ENCODE assay signal across 20 cellular contexts in the genomic region with DNA sequence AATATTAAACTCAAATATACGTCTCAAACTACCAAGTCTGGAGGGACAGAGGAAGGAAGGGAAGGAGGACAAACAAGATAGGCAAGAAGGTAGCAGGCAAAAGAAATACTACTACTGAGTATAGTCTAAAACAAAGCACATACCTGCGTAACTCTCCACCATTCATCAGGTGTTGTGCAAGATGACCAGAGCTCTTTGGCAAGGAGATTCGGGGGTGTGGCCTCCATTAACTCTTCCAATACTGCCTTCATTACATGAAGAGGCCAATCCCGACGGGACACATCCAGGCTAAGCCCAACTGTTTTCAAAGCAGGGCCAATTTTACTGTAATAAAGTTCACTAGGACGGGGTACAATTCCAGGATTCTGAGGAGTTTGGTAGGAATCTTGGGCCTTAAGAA. TPM values are rescaled to one million over a fixed set of nuclear protein-coding genes. Genes with fewer than 3 reads are reported as not detected.
DNase-seq lines count a peak whose midpoint lies in the region; ATAC-seq, FAIRE-seq and TF ChIP-seq lines count a peak whose summit lies in the region.
"Had no signal": no experiment of that assay in that cellular context is flagged by ENCODE, and none has a peak within 500 bp of the region (broad histone marks: within the 10 kb centered on the region; RNA-seq: fewer than 3 reads in every experiment).

No MANE protein-coding gene starts in this region.

- H4K91ac ChIP-seq in H9 (ENCODE audit: insufficient read length, low read depth, low read length): no peak overlapping the region

- no peaks in the 10 kb centered on the region for H3K27me3 ChIP-seq in H9 (ENCODE audit: insufficient read depth, low read length)
- no peaks in the 10 kb centered on the region for H3K27me3 ChIP-seq in bronchial epithelial cell (ENCODE audit: control insufficient read depth, insufficient read depth, low read length)
- H3K27me3 ChIP-seq in HepG2 (ENCODE audit: control insufficient read depth in 1 of 2, insufficient read depth in 2 of 2, low read length in 2 of 2): no peaks in the 10 kb centered on the region
- H3K27me3 ChIP-seq: right atrium auricular region had no signal

- H3K27ac Mint-ChIP-seq in H9: peak overlapping the region in 2 of 3 experiments; percentile 16 to 72; a peak in 3 of 7 replicates
- H3K27ac Mint-ChIP-seq: stimulated activated naive CD8-positive, alpha-beta T cell treated with anti-CD3 and anti-CD28 coated beads, Interleukin-15, Interleukin-2, amounts not matched to agents 100 ng/mL and 50 ng/mL, for 24 hours had no signal

- H2AK5ac ChIP-seq in H9 (ENCODE audit: insufficient read length, low read length): no peak overlapping the region

- H3K36me3 ChIP-seq in bronchial epithelial cell (ENCODE audit: control insufficient read depth, insufficient read depth, low read length): peaks cover 25% of the 10 kb centered on the region
- peaks cover 49 to 89% of the 10 kb centered on the region in 2 experiments for H3K36me3 ChIP-seq in HepG2 (replicated peaks in 1 of 2; ENCODE audit: control insufficient read depth in 1 of 2, insufficient read depth in 2 of 2, low read length in 2 of 2)

- H2AFZ ChIP-seq in H9 (ENCODE audit: low read length) (no peak overlapping the region), HepG2 (ENCODE audit: low read length) (no peak overlapping the region)

- TF ChIP-seq CTCF in H9 (conservative IDR thresholded peaks at IDR 0.05) (no peak), bronchial epithelial cell (IDR thresholded peaks at IDR 0.05; ENCODE audit: insufficient read depth, low read length, severe bottlenecking) (no peak), HepG2 (CRISPR knock-in tag; IDR thresholded peaks at IDR 0.05) (no peak)

- no peak overlapping the region for H2BK15ac ChIP-seq in H9 (ENCODE audit: low read depth, low read length)

- peaks cover 37 to 94% (median 85%) of the 10 kb centered on the region in 3 experiments for H3K36me3 Mint-ChIP-seq in H9 (ENCODE audit: insufficient read depth in 1 of 3, low read depth in 3 of 3)

- no peak overlapping the region for H3K18ac ChIP-seq in H9 (ENCODE audit: insufficient read length, low read depth, low read length)

- H3K9ac ChIP-seq in H9 (ENCODE audit: extremely low read depth, insufficient read length, low read length): no peak overlapping the region
- H3K9ac ChIP-seq in HepG2 (ENCODE audit: insufficient read depth, low read depth, low read length): no peak overlapping the region

- H3K4me1 Mint-ChIP-seq in H9: peaks cover 0 to 9% of the 10 kb centered on the region in 2 experiments; a peak in 2 of 4 replicates
- H3K4me1 Mint-ChIP-seq: neural crest cell had no signal

- no peak overlapping the region for H3T11ph ChIP-seq in H9 (ENCODE audit: low read length)

- H3K4ac ChIP-seq in H9 (ENCODE audit: low read depth, low read length): no peak overlapping the region

- TF ChIP-seq POLR2A in HepG2 (IDR thresholded peaks at IDR 0.05; ENCODE audit: insufficient read depth in 1 of 2, low read depth in 2 of 2, low read length in 2 of 2): no peak

- no peaks in the 10 kb centered on the region for H3K9me3 ChIP-seq in H9 (ENCODE audit: control insufficient read depth, low read depth, low read length)
- H3K9me3 ChIP-seq in HepG2 (ENCODE audit: low read length): no peaks in the 10 kb centered on the region
- H3K9me3 ChIP-seq: right atrium auricular region had no signal

- H2BK120ac ChIP-seq in H9 (ENCODE audit: low read depth, low read length, poor library complexity, severe bottlenecking): no peak overlapping the region

- H3K23me2 ChIP-seq in H9 (ENCODE audit: insufficient read length, low read depth, low read length, poor library complexity, severe bottlenecking): no peaks in the 10 kb centered on the region

- H3K56ac ChIP-seq in H9 (ENCODE audit: insufficient read length, low read depth, low read length): no peak overlapping the region

- CTCF ChIA-PET in HepG2 (lab: Yijun Ruan, JAX; ENCODE audit: low intra/inter-chr PET ratio, low total read pairs): no interaction called here

- no peaks in the 10 kb centered on the region for H3K9me3 Mint-ChIP-seq in H9
- H3K9me3 Mint-ChIP-seq: neural crest cell; stimulated activated naive CD8-positive, alpha-beta T cell treated with anti-CD3 and anti-CD28 coated beads, Interleukin-15, Interleukin-2, amounts not matched to agents 100 ng/mL and 50 ng/mL, for 24 hours had no signal

- no peak overlapping the region for H4K5ac ChIP-seq in H9 (ENCODE audit: insufficient read length, low read depth, low read length)

- H3K23ac ChIP-seq in H9 (ENCODE audit: insufficient read length, low read depth, low read length): no peak overlapping the region

- no peak for TF ChIP-seq RAD21 in HepG2 (CRISPR knock-in tag; IDR thresholded peaks at IDR 0.05)

- H2BK5ac ChIP-seq in H9 (ENCODE audit: insufficient read length, low read length): no peak overlapping the region

- TF ChIP-seq EP300 in HepG2 (IDR thresholded peaks at IDR 0.05; ENCODE audit: low read depth in 2 of 2, low read length in 2 of 2) (no peak), HepG2 (CRISPR knock-in tag; IDR thresholded peaks at IDR 0.05; ENCODE audit: borderline replicate concordance) (no peak)

- no peaks in the 10 kb centered on the region for H3K79me1 ChIP-seq in H9 (ENCODE audit: insufficient read depth, low read depth, low read length, poor library complexity, severe bottlenecking)

- no peak overlapping the region for H2BK20ac ChIP-seq in H9 (ENCODE audit: low read depth, low read length, poor library complexity, severe bottlenecking)

- H3K27ac ChIP-seq in H9 (ENCODE audit: insufficient read length, low read depth, low read length) (no peak overlapping the region), HepG2 (ENCODE audit: extremely low read length, insufficient read depth, low read length) (no peak overlapping the region)
- H3K27ac ChIP-seq: right atrium auricular region had no signal

- FAIRE-seq in bronchial epithelial cell (lab: Jason Lieb, UNC) (no peak), HepG2 (lab: Jason Lieb, UNC) (no peak)
- FAIRE-seq: GM19239 had no signal

- no peaks in the 10 kb centered on the region for H3K27me3 Mint-ChIP-seq in H9 (ENCODE audit: low read depth)
- H3K27me3 Mint-ChIP-seq: stimulated activated naive CD8-positive, alpha-beta T cell treated with anti-CD3 and anti-CD28 coated beads, Interleukin-15, Interleukin-2, amounts not matched to agents 100 ng/mL and 50 ng/mL, for 24 hours had no signal

- in situ Hi-C loops in HepG2 (cut with HindIII; ENCODE audit: extremely low pct_ligation_motif_present, low pct_unique_long_range_greater_than_20kb): no loop called here

- BruUV-seq in HepG2 (replicated peaks; lab: Mats Ljungman, UMichigan): no TSS peak

- intact Hi-C loops in HepG2 (cut with micrococcal nuclease; ENCODE audit: unreplicated experiment): loop anchor here (5.0 kb wide), 1 partner anchor 37 kb away; a partner anchor contains a TSS

- no peak overlapping the region for H2BK12ac ChIP-seq in H9 (ENCODE audit: insufficient read length, low read depth, low read length)

- WGBS in H9 (ENCODE audit: extremely low coverage, insufficient read length, low lambda C conversion rate): 100% methylated on average over 1 of the region's 6 CpGs
- WGBS in HepG2 (ENCODE audit: low lambda C conversion rate): 82% methylated on average over 6 of the region's 6 CpGs

- DNase-seq in H9: no peak
- peak; percentile 86 for DNase-seq in bronchial epithelial cell (ENCODE audit: low read depth)
- DNase-seq in HepG2 (ENCODE audit: low spot score): peak; percentile 66
- DNase-seq in renal cortical epithelial cell (ENCODE audit: low read depth): peak; percentile 22
- DNase-seq in SW 1271 (lab: John Stamatoyannopoulos, UW): no peak
- DNase-seq in hippocampal formation (lab: John Stamatoyannopoulos, UW): no peak
- DNase-seq: activated effector memory CD4-positive, alpha-beta T cell treated with Interleukin-2 at 50 U/mL for 16 hours; anterior cingulate cortex; IMR-90; mesenchymal stem cell; MV-4-11; NCI-H2081 treated with DMSO at 0.1 percent for 48 hours; NCI-H526 treated with DMSO at 0.1 percent for 48 hours had no signal

- no peaks in the 10 kb centered on the region for H4K20me1 ChIP-seq in H9 (ENCODE audit: control insufficient read depth, insufficient read depth, insufficient read length)
- no peaks in the 10 kb centered on the region; the same call in 1 of the 2 replicates for H4K20me1 ChIP-seq in HepG2 (ENCODE audit: insufficient read depth, low read length)

- peak; percentile 57; the same call in 2 of the 3 replicates for ATAC-seq in HepG2
- ATAC-seq in HG02970 (IDR thresholded peaks at IDR 0.05; ENCODE audit: low FRiP score, unreplicated experiment): no peak
- no peak for ATAC-seq in HG03196 (IDR thresholded peaks at IDR 0.05; ENCODE audit: unreplicated experiment)
- ATAC-seq: activated CD4-positive, CD25-positive, alpha-beta regulatory T cell treated with anti-CD3 and anti-CD28 coated beads, Interleukin-2, amount 50 U/mL, for 24 hours had no signal

- H3K79me2 ChIP-seq in H9 (ENCODE audit: insufficient read depth, low read length): no peaks in the 10 kb centered on the region
- no peaks in the 10 kb centered on the region for H3K79me2 ChIP-seq in HepG2 (ENCODE audit: insufficient read depth, low read length)

- H3K4me1 ChIP-seq in H9 (ENCODE audit: insufficient read depth, low read length): no peaks in the 10 kb centered on the region
- H3K4me1 ChIP-seq in HepG2 (ENCODE audit: insufficient read depth, low read length): no peaks in the 10 kb centered on the region
- H3K4me1 ChIP-seq: right atrium auricular region had no signal

- no peak overlapping the region for H3K4me3 Mint-ChIP-seq in H9
- H3K4me3 Mint-ChIP-seq: neural crest cell; stimulated activated naive CD8-positive, alpha-beta T cell treated with anti-CD3 and anti-CD28 coated beads, Interleukin-15, Interleukin-2, amounts not matched to agents 100 ng/mL and 50 ng/mL, for 24 hours had no signal

- POLR2A ChIA-PET in HepG2 (lab: Yijun Ruan, JAX): interaction anchor here (1.8 kb wide), 1 partner anchor 38 kb away, joined by 8 read pairs; a partner anchor contains a TSS

- H4K8ac ChIP-seq in H9 (replicated peaks; ENCODE audit: insufficient read length, low read depth, low read length): no peak overlapping the region

- no peak overlapping the region for H3K14ac ChIP-seq in H9 (ENCODE audit: insufficient read depth, low read length)

- no peak overlapping the region for H3K4me3 ChIP-seq in bronchial epithelial cell (ENCODE audit: low read depth, low read length)
- H3K4me3 ChIP-seq in HepG2 (replicated peaks in 1 of 3; ENCODE audit: insufficient read depth in 1 of 3, low read depth in 2 of 3, low read length in 3 of 3): no peak overlapping the region
- H3K4me3 ChIP-seq: right atrium auricular region had no signal

- no peak overlapping the region for H3K4me2 ChIP-seq in H9 (ENCODE audit: insufficient read depth, insufficient read length, low read length)
- H3K4me2 ChIP-seq in HepG2 (ENCODE audit: low read depth, low read length): no peak overlapping the region

RNA-seq across cellular contexts. Expression of a gene that starts 38.2 kb away (rescaled TPM):
- total RNA-seq in H9 (2021) (197 and 205 TPM in 2 replicates), bronchial epithelial cell (189 and 375 TPM in 2 replicates), HepG2 (2016; rRNA removed; fragmentation: Illumina TruSeq; extraction: Trizol) (273 and 373 TPM in 2 replicates), renal cortical epithelial cell (307 and 551 TPM in 2 replicates)
- 62.8 and 68.6 TPM in 2 replicates for total RNA-seq in HepG2 (2016; cell fraction: cytosol; rRNA removed; fragmentation: Illumina TruSeq; extraction: Trizol; ENCODE audit: low read depth)
- 270 and 373 TPM in 2 replicates for total RNA-seq in HepG2 (2016; cell fraction: insoluble cytoplasmic fraction; rRNA removed; fragmentation: Illumina TruSeq; extraction: Trizol)
- 152 and 174 TPM in 2 replicates for total RNA-seq in HepG2 (2016; cell fraction: membrane; rRNA removed; fragmentation: Illumina TruSeq; extraction: Trizol)
- total RNA-seq in HepG2 (2016; cell fraction: nucleus; rRNA removed; fragmentation: Illumina TruSeq; extraction: Trizol): 309 and 367 TPM in 2 replicates
- 183 and 263 TPM in 2 replicates for polyA plus RNA-seq in HepG2 (2011; rRNA removed)
- polyA plus RNA-seq in HepG2 (2011; cell fraction: cytosol; rRNA removed): 211 and 261 TPM in 2 replicates
- 71.4 and 76.3 TPM in 2 replicates for polyA plus RNA-seq in HepG2 (2011; cell fraction: nucleus; rRNA removed)
- 155 and 252 TPM in 2 replicates for polyA plus RNA-seq in HepG2 (2012)
- polyA plus RNA-seq in HepG2 (2016; cell fraction: cytosol; fragmentation: Illumina TruSeq; extraction: Trizol; ENCODE audit: low read depth): 29.0 and 31.7 TPM in 2 replicates
- 231 and 253 TPM in 2 replicates for polyA plus RNA-seq in HepG2 (2016; cell fraction: insoluble cytoplasmic fraction; fragmentation: Illumina TruSeq; extraction: Trizol; ENCODE audit: low read depth)
- 67.0 and 74.0 TPM in 2 replicates for polyA plus RNA-seq in HepG2 (2016; cell fraction: membrane; fragmentation: Illumina TruSeq; extraction: Trizol; ENCODE audit: low read depth)
- 404 and 453 TPM in 2 replicates for polyA plus RNA-seq in HepG2 (2016; cell fraction: nucleus; fragmentation: Illumina TruSeq; extraction: Trizol; ENCODE audit: insufficient read depth, low read depth)
- polyA minus RNA-seq in HepG2 (2011; rRNA and poly(A)+ RNA removed; ENCODE audit: low replicate concordance): 262 and 330 TPM in 2 replicates
- polyA minus RNA-seq in HepG2 (2011; cell fraction: cytosol; rRNA and poly(A)+ RNA removed): 199 and 232 TPM in 2 replicates
- 155 and 156 TPM in 2 replicates for polyA minus RNA-seq in HepG2 (2011; cell fraction: nucleus; rRNA and poly(A)+ RNA removed)

RNA-seq across cellular contexts. Expression of a gene that starts 49.4 kb away (rescaled TPM):
- total RNA-seq in H9 (2021): 1,968 and 1,990 TPM in 2 replicates
- 2,488 and 3,748 TPM in 2 replicates for total RNA-seq in bronchial epithelial cell
- total RNA-seq in HepG2 (2016; rRNA removed; fragmentation: Illumina TruSeq; extraction: Trizol): 5,489 and 6,421 TPM in 2 replicates
- 8,046 and 9,031 TPM in 2 replicates for total RNA-seq in HepG2 (2016; cell fraction: cytosol; rRNA removed; fragmentation: Illumina TruSeq; extraction: Trizol; ENCODE audit: low read depth)
- total RNA-seq in HepG2 (2016; cell fraction: insoluble cytoplasmic fraction; rRNA removed; fragmentation: Illumina TruSeq; extraction: Trizol): 5,533 and 6,779 TPM in 2 replicates
- total RNA-seq in HepG2 (2016; cell fraction: membrane; rRNA removed; fragmentation: Illumina TruSeq; extraction: Trizol): 15,303 and 15,847 TPM in 2 replicates
- total RNA-seq in HepG2 (2016; cell fraction: nucleus; rRNA removed; fragmentation: Illumina TruSeq; extraction: Trizol): 1,768 and 1,992 TPM in 2 replicates
- polyA plus RNA-seq in HepG2 (2011; rRNA removed): 8,070 and 9,457 TPM in 2 replicates
- polyA plus RNA-seq in HepG2 (2011; cell fraction: cytosol; rRNA removed): 13,484 and 16,402 TPM in 2 replicates
- 2,439 and 3,146 TPM in 2 replicates for polyA plus RNA-seq in HepG2 (2011; cell fraction: nucleus; rRNA removed)
- polyA plus RNA-seq in HepG2 (2012): 7,540 and 10,455 TPM in 2 replicates
- polyA plus RNA-seq in HepG2 (2016; cell fraction: cytosol; fragmentation: Illumina TruSeq; extraction: Trizol; ENCODE audit: low read depth): 10,067 and 10,790 TPM in 2 replicates
- 5,820 and 6,347 TPM in 2 replicates for polyA plus RNA-seq in HepG2 (2016; cell fraction: insoluble cytoplasmic fraction; fragmentation: Illumina TruSeq; extraction: Trizol; ENCODE audit: low read depth)
- 12,932 and 13,350 TPM in 2 replicates for polyA plus RNA-seq in HepG2 (2016; cell fraction: membrane; fragmentation: Illumina TruSeq; extraction: Trizol; ENCODE audit: low read depth)
- polyA plus RNA-seq in HepG2 (2016; cell fraction: nucleus; fragmentation: Illumina TruSeq; extraction: Trizol; ENCODE audit: insufficient read depth, low read depth): 3,080 and 3,274 TPM in 2 replicates
- polyA minus RNA-seq in HepG2 (2011; rRNA and poly(A)+ RNA removed; ENCODE audit: low replicate concordance): 955 and 1,060 TPM in 2 replicates
- polyA minus RNA-seq in HepG2 (2011; cell fraction: cytosol; rRNA and poly(A)+ RNA removed): 550 and 682 TPM in 2 replicates
- polyA minus RNA-seq in HepG2 (2011; cell fraction: nucleus; rRNA and poly(A)+ RNA removed): 381 and 597 TPM in 2 replicates
- total RNA-seq in renal cortical epithelial cell: 1,257 and 2,534 TPM in 2 replicates

Comparison
In these comparisons a context has a peak if more than half of its experiments do, and no peak if none do; other contexts are left out.
1. DNase-seq: peak in bronchial epithelial cell (single experiment), HepG2 (single experiment) and renal cortical epithelial cell (single experiment); none in H9 (single experiment), SW 1271 (0 of 2) and hippocampal formation (0 of 2).